ENCODE assay signal across 8 cellular contexts in genomic region chr1:114346480-114347029, GRCh38.
DNase-seq lines count a peak whose midpoint lies in the region; ATAC-seq and TF ChIP-seq lines count a peak whose summit lies in the region.

No MANE protein-coding gene starts in this region.

- peak; percentile 99 for TF ChIP-seq RAD21 in liver (IDR thresholded peaks at IDR 0.05)

- no peaks in the 10 kb centered on the region for H3K27me3 ChIP-seq in CD4-positive, CD25-positive, alpha-beta regulatory T cell (ENCODE audit: control insufficient read depth, insufficient read depth, low read length)
- peaks cover 0 to 2% (median 0%) of the 10 kb centered on the region in 4 donors for H3K27me3 ChIP-seq in liver (ENCODE audit: control insufficient read depth in 4 of 4, insufficient read depth in 4 of 4, low read length in 3 of 4)

- no peaks in the 10 kb centered on the region for H3K36me3 Mint-ChIP-seq in CD4-positive, CD25-positive, alpha-beta regulatory T cell

- H3K27me3 Mint-ChIP-seq in CD4-positive, CD25-positive, alpha-beta regulatory T cell: no peaks in the 10 kb centered on the region

- peak overlapping the region; percentile 81 for H3K4me3 ChIP-seq in CD4-positive, CD25-positive, alpha-beta regulatory T cell (ENCODE audit: low read depth, low read length)
- peak overlapping the region; percentile 47 to 72 (median 66) for H3K4me3 ChIP-seq in liver (ENCODE audit: low read depth in 1 of 3, low read length in 3 of 3)

- no peaks in the 10 kb centered on the region for H3K9me3 ChIP-seq in CD4-positive, CD25-positive, alpha-beta regulatory T cell (ENCODE audit: control insufficient read depth in 2 of 2, low read length in 2 of 2)
- no peaks in the 10 kb centered on the region for H3K9me3 ChIP-seq in liver (ENCODE audit: control insufficient read depth in 4 of 4, low read length in 3 of 4)

- no peaks in the 10 kb centered on the region for H3K36me3 ChIP-seq in CD4-positive, CD25-positive, alpha-beta regulatory T cell (ENCODE audit: control insufficient read depth, insufficient read depth, low read length)
- no peaks in the 10 kb centered on the region for H3K36me3 ChIP-seq in liver (ENCODE audit: control insufficient read depth in 4 of 4, insufficient read depth in 3 of 4, low read depth in 1 of 4, low read length in 3 of 4)

- peak; percentile 99 to 100 for ATAC-seq in CD4-positive, CD25-positive, alpha-beta regulatory T cell (ENCODE audit: low read depth in 2 of 2)
- ATAC-seq in GM19452 (IDR thresholded peaks at IDR 0.05; ENCODE audit: unreplicated experiment) (peak; percentile 100), HG03571 (IDR thresholded peaks at IDR 0.05; ENCODE audit: unreplicated experiment) (peak; percentile 99)

- H3K27ac Mint-ChIP-seq in CD4-positive, CD25-positive, alpha-beta regulatory T cell: peak overlapping the region; percentile 86 to 99 (median 98)

- peak; percentile 100 for TF ChIP-seq CTCF in liver (IDR thresholded peaks at IDR 0.05; ENCODE audit: low read depth, low read length, missing input control)

- H3K9ac ChIP-seq in liver (ENCODE audit: low read depth in 1 of 2, low read length in 2 of 2): peak overlapping the region in 1 of 2 donors; percentile 73

- DNase-seq in CD4-positive, CD25-positive, alpha-beta regulatory T cell: peak; percentile 89 to 98 (median 97)
- DNase-seq in NCI-H748 treated with DMSO at 0.1 percent for 48 hours (lab: John Stamatoyannopoulos, UW) (peak; percentile 75), dermis microvascular lymphatic vessel endothelial cell (ENCODE audit: low read depth in 2 of 2) (peak; percentile 74 to 91)
- DNase-seq in activated CD4-positive, alpha-beta T cell treated with anti-CD3 and anti-CD28 coated beads, Interleukin-2, amount 50 U/mL, for 48 hours: peak; percentile 97 to 98
- peak; percentile 99 for DNase-seq in stimulated activated CD4-positive, alpha-beta T cell treated with anti-CD3 and anti-CD28 coated beads, Interleukin-2, amount 100 ng/mL, for 48 hours

- 5% methylated on average over 33 of the region's 33 CpGs for WGBS in liver

- peak overlapping the region; percentile 86 to 95 (median 90) for H3K4me3 Mint-ChIP-seq in CD4-positive, CD25-positive, alpha-beta regulatory T cell

- H3K4me1 Mint-ChIP-seq in CD4-positive, CD25-positive, alpha-beta regulatory T cell: peaks cover 7 to 33% (median 17%) of the 10 kb centered on the region in 4 donors

- peaks cover 0 to 2% (median 0%) of the 10 kb centered on the region in 7 donors for H3K9me3 Mint-ChIP-seq in CD4-positive, CD25-positive, alpha-beta regulatory T cell

- H3K4me1 ChIP-seq in CD4-positive, CD25-positive, alpha-beta regulatory T cell (ENCODE audit: control insufficient read depth, insufficient read depth, low read length, poor library complexity, severe bottlenecking): peaks cover 27% of the 10 kb centered on the region
- H3K4me1 ChIP-seq in liver (ENCODE audit: control insufficient read depth in 4 of 4, insufficient read depth in 4 of 4, low read length in 3 of 4): peaks cover 0 to 13% (median 7%) of the 10 kb centered on the region in 4 donors

- H3K27ac ChIP-seq in CD4-positive, CD25-positive, alpha-beta regulatory T cell (ENCODE audit: insufficient read depth, low read length, poor library complexity, severe bottlenecking): peak overlapping the region; percentile 56
- peak overlapping the region in 1 of 2 donors; percentile 40 for H3K27ac ChIP-seq in liver (ENCODE audit: low read depth in 1 of 2, low read length in 2 of 2)

TF ChIP-seq in liver, 16 proteins besides CTCF, POLR2A, EP300 and RAD21:
- TF ChIP-seq JUND (IDR thresholded peaks at IDR 0.05): no peak
- no peak for TF ChIP-seq TAF1 (conservative IDR thresholded peaks at IDR 0.05)
- TF ChIP-seq ZBTB33 (IDR thresholded peaks at IDR 0.05): no peak
- TF ChIP-seq HNF4A (conservative IDR thresholded peaks at IDR 0.05): no peak
- no peak for TF ChIP-seq HNF4G (IDR thresholded peaks at IDR 0.05)
- TF ChIP-seq FOXA1 (IDR thresholded peaks at IDR 0.05): no peak
- no peak for TF ChIP-seq GABPA (IDR thresholded peaks at IDR 0.05 in 1 of 2, conservative IDR thresholded peaks at IDR 0.05 in 1 of 2)
- no peak for TF ChIP-seq ATF3 (IDR thresholded peaks at IDR 0.05)
- no peak for TF ChIP-seq FOXA2 (IDR thresholded peaks at IDR 0.05)
- TF ChIP-seq MAX (IDR thresholded peaks at IDR 0.05): no peak
- TF ChIP-seq YY1 (IDR thresholded peaks at IDR 0.05): peak; percentile 46
- TF ChIP-seq EGR1 (IDR thresholded peaks at IDR 0.05; ENCODE audit: low read depth in 2 of 2): no peak
- no peak for TF ChIP-seq NR2F2 (IDR thresholded peaks at IDR 0.05)
- peak in 1 of 2 donors; percentile 33 for TF ChIP-seq RXRA (IDR thresholded peaks at IDR 0.05)
- no peak for TF ChIP-seq SP1 (IDR thresholded peaks at IDR 0.05)
- TF ChIP-seq REST (IDR thresholded peaks at IDR 0.05): no peak
